17 cellular contexts compared by ENCODE assay signal in the genomic region with DNA sequence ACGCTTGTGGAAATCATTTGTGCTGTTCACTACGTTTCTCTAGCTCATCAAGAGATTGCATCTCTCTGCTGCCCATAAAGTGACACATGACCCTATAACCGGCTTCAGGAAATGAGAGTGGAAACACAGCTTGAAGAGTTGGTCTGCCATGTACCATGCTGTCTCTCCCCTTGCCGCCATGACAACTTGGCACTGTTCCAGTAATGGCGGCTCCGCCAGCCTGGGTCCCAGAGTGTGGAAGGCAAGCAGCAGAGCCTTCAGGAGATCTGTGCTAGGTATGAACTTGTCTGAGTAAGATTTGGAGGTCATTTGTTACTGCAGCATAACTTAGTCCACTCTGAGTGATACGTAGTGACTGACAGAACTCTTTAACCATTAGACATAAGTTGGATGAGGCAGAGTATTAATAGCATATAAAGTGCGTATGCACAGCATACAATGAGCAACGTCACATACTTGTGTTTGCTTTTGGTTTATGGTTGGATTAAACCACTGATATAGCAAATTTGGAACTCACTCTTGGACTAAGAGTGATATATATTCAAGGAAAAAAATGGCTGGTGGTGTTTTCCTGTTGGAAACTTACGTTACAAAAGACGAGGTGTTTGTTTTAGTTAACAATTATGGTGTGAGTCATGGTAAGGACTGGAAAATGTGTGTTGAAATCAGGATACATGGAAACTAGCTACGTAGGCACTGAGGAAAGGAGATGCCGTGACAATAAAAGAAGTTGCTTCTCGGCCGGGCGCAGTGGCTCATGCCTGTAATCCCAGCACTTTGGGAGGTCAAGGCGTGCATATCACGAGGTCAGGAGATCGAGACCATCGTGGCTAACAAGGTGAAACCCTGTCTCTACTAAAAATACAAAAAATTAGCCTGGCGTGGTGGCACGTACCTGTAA. TPM values are rescaled to one million over a fixed set of nuclear protein-coding genes. Genes with fewer than 3 reads are reported as not detected.
DNase-seq lines count a peak whose midpoint lies in the region; ATAC-seq and TF ChIP-seq lines count a peak whose summit lies in the region.
"Had no signal": no experiment of that assay in that cellular context is flagged by ENCODE, and none has a peak within 500 bp of the region (broad histone marks: within the 10 kb centered on the region; RNA-seq: fewer than 3 reads in every experiment).

No MANE protein-coding gene starts in this region.

- POLR2A ChIA-PET in Caco-2 (lab: Charles Lee) = no interaction called here

- BruUV-seq in Caco-2 (replicated peaks; lab: Mats Ljungman, UMichigan) = no TSS peak

- H3K4me3 Mint-ChIP-seq in Caco-2 (ENCODE audit: unreplicated experiment) (no peak overlapping the region), glutamatergic neuron (ENCODE audit: unreplicated experiment) (no peak overlapping the region)
- H3K4me3 Mint-ChIP-seq: natural killer cell had no signal

- H3K4me1 Mint-ChIP-seq in Caco-2 (ENCODE audit: low read depth, unreplicated experiment) (peaks cover 8% of the 10 kb centered on the region), glutamatergic neuron (ENCODE audit: low read depth, unreplicated experiment) (no peaks in the 10 kb centered on the region)
- H3K4me1 Mint-ChIP-seq: natural killer cell had no signal

- no peaks in the 10 kb centered on the region for H3K9me3 Mint-ChIP-seq in Caco-2 (ENCODE audit: unreplicated experiment)
- H3K9me3 Mint-ChIP-seq in glutamatergic neuron (ENCODE audit: unreplicated experiment) = no peaks in the 10 kb centered on the region
- H3K9me3 Mint-ChIP-seq: natural killer cell had no signal

- no peak for ATAC-seq in HG03280 (IDR thresholded peaks at IDR 0.05; ENCODE audit: unreplicated experiment)
- ATAC-seq: natural killer cell had no signal

- H3K27me3 Mint-ChIP-seq in Caco-2 (ENCODE audit: insufficient read depth, unreplicated experiment) = no peaks in the 10 kb centered on the region
- H3K27me3 Mint-ChIP-seq in glutamatergic neuron (ENCODE audit: unreplicated experiment) = no peaks in the 10 kb centered on the region

- intact Hi-C loops in Caco-2 (cut with micrococcal nuclease; ENCODE audit: unreplicated experiment) = no loop called here

- no peak for TF ChIP-seq CTCF in astrocyte of the spinal cord (IDR thresholded peaks at IDR 0.05; ENCODE audit: low read depth, low read length)
- no peak for TF ChIP-seq CTCF in Caco-2 (IDR thresholded peaks at IDR 0.05; ENCODE audit: insufficient read depth in 1 of 2, low read depth in 1 of 2, low read length in 1 of 2, severe bottlenecking in 1 of 2, unreplicated experiment in 1 of 2)
- no peak for TF ChIP-seq CTCF in glutamatergic neuron (IDR thresholded peaks at IDR 0.05; ENCODE audit: partially characterized antibody, unreplicated experiment)

- H3K36me3 Mint-ChIP-seq in Caco-2 (ENCODE audit: insufficient read depth, unreplicated experiment) (no peaks in the 10 kb centered on the region), glutamatergic neuron (ENCODE audit: unreplicated experiment) (no peaks in the 10 kb centered on the region)
- H3K36me3 Mint-ChIP-seq: natural killer cell had no signal

- H3K36me3 ChIP-seq in Caco-2 (ENCODE audit: control insufficient read depth, insufficient read depth, low read length) = no peaks in the 10 kb centered on the region
- H3K36me3 ChIP-seq: esophagus squamous epithelium, HAP-1, thoracic aorta had no signal

- DNase-seq in ELR (ENCODE audit: low read depth) = peak; percentile 42
- peak; percentile 61 for DNase-seq in M059J (ENCODE audit: low read depth)
- peak; percentile 71 for DNase-seq in astrocyte of the spinal cord (ENCODE audit: low read depth, low spot score)
- DNase-seq in left kidney (ENCODE audit: low read depth, low spot score) = peak; percentile 6
- DNase-seq in Caco-2 = no peak
- no peak for DNase-seq in glutamatergic neuron
- DNase-seq: activated CD4-positive, alpha-beta T cell treated with anti-CD3 and anti-CD28 coated beads, Interleukin-2, amount 50 U/mL, for 48 hours; activated effector memory CD4-positive, alpha-beta T cell treated with anti-CD3 and anti-CD28 coated beads, Interleukin-2, amount 50 U/mL, for 16 hours; caudate nucleus; esophagus squamous epithelium; kidney; natural killer cell; NCI-H2029 treated with DMSO at 0.1 percent for 48 hours had no signal

- no peaks in the 10 kb centered on the region for H3K9me3 ChIP-seq in Caco-2
- H3K9me3 ChIP-seq: esophagus squamous epithelium, HAP-1, thoracic aorta had no signal

- CTCF ChIA-PET in Caco-2 (lab: Charles Lee) = no interaction called here

- no peak overlapping the region for H3K27ac Mint-ChIP-seq in Caco-2 (ENCODE audit: unreplicated experiment)
- H3K27ac Mint-ChIP-seq in glutamatergic neuron (ENCODE audit: unreplicated experiment) = no peak overlapping the region
- H3K27ac Mint-ChIP-seq: natural killer cell had no signal

- H3K4me1 ChIP-seq in Caco-2 = no peaks in the 10 kb centered on the region
- H3K4me1 ChIP-seq: HAP-1 had no signal

- H3K4me3 ChIP-seq in astrocyte of the spinal cord (ENCODE audit: low read depth, low read length) (no peak overlapping the region), Caco-2 (ENCODE audit: low read depth, low read length) (no peak overlapping the region)
- H3K4me3 ChIP-seq: esophagus squamous epithelium, HAP-1, thoracic aorta had no signal

- in situ Hi-C loops in astrocyte of the spinal cord (cut with HindIII; ENCODE audit: low sequenced_read_pairs) = no loop called here

- no peaks in the 10 kb centered on the region for H3K27me3 ChIP-seq in Caco-2 (replicated peaks; ENCODE audit: control insufficient read depth, insufficient read depth, low read length)

RNA-seq across cellular contexts. Expression of gene PMP22, which starts 24.4 kb away (rescaled TPM):
- total RNA-seq in M059J (2014; rRNA removed; shearing (Covaris generic)) = 15.3 and 20.0 TPM in 2 replicates
- total RNA-seq in Caco-2 (2022) = 7.3 and 9.1 TPM in 2 replicates
- total RNA-seq in glutamatergic neuron (ENCODE audit: unreplicated experiment) = 0.56 TPM
- total RNA-seq: OCI-LY7 had no signal

RNA-seq across cellular contexts. Expression of gene TEKT3, which starts 51.9 kb away (rescaled TPM):
- total RNA-seq in M059J (2014; rRNA removed; shearing (Covaris generic)) = not detected in 2 replicates
- total RNA-seq in Caco-2 (2022) (0.43 TPM in 1 of 2 replicates, not detected in the other), glutamatergic neuron (ENCODE audit: unreplicated experiment) (0.54 TPM)
- total RNA-seq: OCI-LY7, thoracic aorta had no signal

Comparison
In these comparisons a context has a peak if more than half of its experiments do, and no peak if none do; other contexts are left out.
1. DNase-seq: peak in ELR (single experiment), M059J (single experiment), astrocyte of the spinal cord (single experiment) and left kidney (single experiment); none in Caco-2 (0 of 2) and glutamatergic neuron (single experiment).